ENCODE assay signal across 22 cellular contexts in genomic region chr10:70331160-70331485, GRCh38. TPM values are rescaled to one million over a fixed set of nuclear protein-coding genes. Genes with fewer than 3 reads are reported as not detected.
DNase-seq lines count a peak whose midpoint lies in the region; ATAC-seq, FAIRE-seq and TF ChIP-seq lines count a peak whose summit lies in the region.
"Had no signal": no experiment of that assay in that cellular context is flagged by ENCODE, and none has a peak within 500 bp of the region (broad histone marks: within the 10 kb centered on the region; RNA-seq: fewer than 3 reads in every experiment).

No MANE protein-coding gene starts in this region.

- no peak overlapping the region for H2BK12ac ChIP-seq in H1 (ENCODE audit: low read depth, low read length)

- no peak for TF ChIP-seq RAD21 in H1 (IDR thresholded peaks at IDR 0.05 in 1 of 2, conservative IDR thresholded peaks at IDR 0.05 in 1 of 2; ENCODE audit: low read depth in 2 of 2, low read length in 2 of 2)

- no peaks in the 10 kb centered on the region; the same call in 1 of the 2 replicates for H3K79me1 ChIP-seq in H1 (ENCODE audit: low read depth, low read length)

- no peak overlapping the region for H3K4me3 Mint-ChIP-seq in stimulated activated naive CD8-positive, alpha-beta T cell treated with anti-CD3 and anti-CD28 coated beads, Interleukin-15, Interleukin-2, amounts not matched to agents 100 ng/mL and 50 ng/mL, for 24 hours
- no peak overlapping the region for H3K4me3 Mint-ChIP-seq in stimulated activated naive CD8-positive, alpha-beta T cell treated with anti-CD3 and anti-CD28 coated beads, Interleukin-15, amount 100 ng/mL, for 72 hours
- no peak overlapping the region for H3K4me3 Mint-ChIP-seq in stimulated activated memory B cell treated with anti-CD40 and anti-IgM and Interleukin-4, amounts not matched to agents 10 μg/mL and 1 μg/mL and 100 μg/mL, for 72 hours
- H3K4me3 Mint-ChIP-seq in T-helper 2 cell treated with Interferon-gamma antibody and Interleukin-4, amounts not matched to agents 5 μg/mL and 100 μg/mL, for 36 hours = no peak overlapping the region
- H3K4me3 Mint-ChIP-seq: activated naive CD8-positive, alpha-beta T cell; dendritic cell treated with granulocyte-macrophage colony-stimulating factor and Interleukin-4, amounts not matched to agents 40 ng/mL and 50 ng/mL, for 4 days had no signal

- no peak overlapping the region for H3K23ac ChIP-seq in H1 (ENCODE audit: insufficient read length)

- H3K27ac ChIP-seq in HEK293 (ENCODE audit: extremely low read depth, low read depth, low read length) (no peak overlapping the region), H1 (ENCODE audit: low read depth, low read length) (no peak overlapping the region)

- no peak overlapping the region for H3K56ac ChIP-seq in H1 (replicated peaks; ENCODE audit: insufficient read length, low read depth, low read length)

- no peaks in the 10 kb centered on the region for H3K9me3 Mint-ChIP-seq in stimulated activated naive CD8-positive, alpha-beta T cell treated with anti-CD3 and anti-CD28 coated beads, Interleukin-15, Interleukin-2, amounts not matched to agents 100 ng/mL and 50 ng/mL, for 24 hours
- H3K9me3 Mint-ChIP-seq in stimulated activated naive CD8-positive, alpha-beta T cell treated with anti-CD3 and anti-CD28 coated beads, Interleukin-15, amount 100 ng/mL, for 72 hours = peaks cover 0 to 8% of the 10 kb centered on the region in 2 donors
- H3K9me3 Mint-ChIP-seq in stimulated activated memory B cell treated with anti-CD40 and anti-IgM and Interleukin-4, amounts not matched to agents 10 μg/mL and 1 μg/mL and 100 μg/mL, for 72 hours = no peaks in the 10 kb centered on the region
- peaks cover 9% of the 10 kb centered on the region for H3K9me3 Mint-ChIP-seq in T-helper 2 cell treated with Interferon-gamma antibody and Interleukin-4, amounts not matched to agents 5 μg/mL and 100 μg/mL, for 36 hours

- H3K27ac Mint-ChIP-seq in stimulated activated naive CD8-positive, alpha-beta T cell treated with anti-CD3 and anti-CD28 coated beads, Interleukin-15, Interleukin-2, amounts not matched to agents 100 ng/mL and 50 ng/mL, for 24 hours = peak overlapping the region; percentile 4
- no peak overlapping the region for H3K27ac Mint-ChIP-seq in stimulated activated naive CD8-positive, alpha-beta T cell treated with anti-CD3 and anti-CD28 coated beads, Interleukin-15, amount 100 ng/mL, for 72 hours
- peak overlapping the region; percentile 18 for H3K27ac Mint-ChIP-seq in stimulated activated memory B cell treated with anti-CD40 and anti-IgM and Interleukin-4, amounts not matched to agents 10 μg/mL and 1 μg/mL and 100 μg/mL, for 72 hours
- H3K27ac Mint-ChIP-seq in T-helper 2 cell treated with Interferon-gamma antibody and Interleukin-4, amounts not matched to agents 5 μg/mL and 100 μg/mL, for 36 hours = no peak overlapping the region
- H3K27ac Mint-ChIP-seq: activated naive CD8-positive, alpha-beta T cell; dendritic cell treated with granulocyte-macrophage colony-stimulating factor and Interleukin-4, amounts not matched to agents 40 ng/mL and 50 ng/mL, for 4 days had no signal

- H2BK120ac ChIP-seq in H1 (replicated peaks; ENCODE audit: low read depth, low read length) = no peak overlapping the region

- ATAC-seq in stimulated activated naive CD8-positive, alpha-beta T cell treated with anti-CD3 and anti-CD28 coated beads, Interleukin-15, amount 100 ng/mL, for 72 hours = no peak
- no peak for ATAC-seq in stimulated activated memory B cell treated with anti-CD40 and anti-IgM and Interleukin-4, amounts not matched to agents 10 μg/mL and 1 μg/mL and 100 μg/mL, for 72 hours

- no peak for FAIRE-seq in H1 (lab: Jason Lieb, UNC)
- FAIRE-seq: endometrium, HTR-8/SVneo had no signal

- H3K4me3 ChIP-seq in HEK293 (ENCODE audit: low read depth, low read length) = no peak overlapping the region
- no peak overlapping the region for H3K4me3 ChIP-seq in H1 (ENCODE audit: extremely low read depth in 1 of 4, insufficient read depth in 2 of 4, low read depth in 3 of 4, low read length in 4 of 4)
- H3K4me3 ChIP-seq: transverse colon had no signal

- peaks cover 2 to 5% of the 10 kb centered on the region in 2 experiments for H4K20me1 ChIP-seq in H1 (replicated peaks in 1 of 2; ENCODE audit: control insufficient read depth in 1 of 2, insufficient read depth in 2 of 2, low read length in 2 of 2)

- 97% methylated on average over 2 of the region's 2 CpGs; no CpG with 5 or more reads in 1 of the 2 experiments for WGBS in H1 (ENCODE audit: extremely low coverage in 1 of 2, insufficient coverage in 1 of 2, insufficient read length in 1 of 2, insufficient replicate concordance in 2 of 2, low coverage in 1 of 2, low lambda C conversion rate in 2 of 2, missing lambda C conversion rate in 1 of 2), 2 experiments

- H3K27me3 Mint-ChIP-seq in stimulated activated naive CD8-positive, alpha-beta T cell treated with anti-CD3 and anti-CD28 coated beads, Interleukin-15, Interleukin-2, amounts not matched to agents 100 ng/mL and 50 ng/mL, for 24 hours = no peaks in the 10 kb centered on the region
- no peaks in the 10 kb centered on the region for H3K27me3 Mint-ChIP-seq in stimulated activated naive CD8-positive, alpha-beta T cell treated with anti-CD3 and anti-CD28 coated beads, Interleukin-15, amount 100 ng/mL, for 72 hours
- peaks cover 56% of the 10 kb centered on the region for H3K27me3 Mint-ChIP-seq in stimulated activated memory B cell treated with anti-CD40 and anti-IgM and Interleukin-4, amounts not matched to agents 10 μg/mL and 1 μg/mL and 100 μg/mL, for 72 hours
- H3K27me3 Mint-ChIP-seq in T-helper 2 cell treated with Interferon-gamma antibody and Interleukin-4, amounts not matched to agents 5 μg/mL and 100 μg/mL, for 36 hours (ENCODE audit: low read depth) = no peaks in the 10 kb centered on the region
- H3K27me3 Mint-ChIP-seq: activated naive CD8-positive, alpha-beta T cell had no signal

- H3K4me1 ChIP-seq in HEK293 (ENCODE audit: control insufficient read depth, insufficient read depth, low read length) (peaks cover 7% of the 10 kb centered on the region), H1 (replicated peaks in 1 of 4; ENCODE audit: control insufficient read depth in 3 of 4, insufficient read depth in 4 of 4, low read length in 3 of 4) (no peaks in the 10 kb centered on the region; a peak in 2 of 7 replicates)

- no peak overlapping the region for H4K5ac ChIP-seq in H1 (ENCODE audit: insufficient read length, low read depth, low read length)

- no peaks in the 10 kb centered on the region for H3K9me3 ChIP-seq in HEK293 (ENCODE audit: control insufficient read depth, insufficient read depth, low read depth, low read length)
- H3K9me3 ChIP-seq in H1 (ENCODE audit: insufficient read depth in 2 of 2, low read depth in 1 of 2, low read length in 1 of 2) = no peaks in the 10 kb centered on the region
- H3K9me3 ChIP-seq: transverse colon had no signal

- no peak overlapping the region for H4K8ac ChIP-seq in H1 (ENCODE audit: extremely low read depth, insufficient read depth, low read length)

- H3K4me2 ChIP-seq in H1 (ENCODE audit: insufficient read depth in 1 of 2, low read depth in 2 of 2, low read length in 2 of 2) = no peak overlapping the region

- no peak for DNase-seq in stimulated activated naive CD8-positive, alpha-beta T cell treated with anti-CD3 and anti-CD28 coated beads, Interleukin-15, amount 100 ng/mL, for 72 hours
- DNase-seq in H1 (ENCODE audit: low read depth in 1 of 2, low spot score in 2 of 2) (no peak), SW 1271 (lab: John Stamatoyannopoulos, UW) (no peak), hepatic stellate cell (ENCODE audit: low spot score) (no peak)
- no peak for DNase-seq in T-helper 2 cell treated with Interferon-gamma antibody and Interleukin-4, amounts not matched to agents 5 μg/mL and 100 μg/mL, for 36 hours (ENCODE audit: low spot score)
- DNase-seq: activated CD4-positive, alpha-beta T cell treated with anti-CD3 and anti-CD28 coated beads, Interleukin-2, amount 50 U/mL, for 4 hours; activated CD8-positive, alpha-beta memory T cell treated with anti-CD3 and anti-CD28 coated beads, Interleukin-2, amount 50 U/mL, for 48 hours; aorta; GOT3; stimulated activated CD4-positive, alpha-beta T cell treated with anti-CD3 and anti-CD28 coated beads, Interleukin-15, amount 100 ng/mL, for 24 hours had no signal

- no peak overlapping the region for H2BK5ac ChIP-seq in H1 (ENCODE audit: low read depth, low read length)

- H3K36me3 ChIP-seq in HEK293 (ENCODE audit: control insufficient read depth in 2 of 2, insufficient read depth in 1 of 2, low read length in 2 of 2) (no peaks in the 10 kb centered on the region), H1 (ENCODE audit: control insufficient read depth in 2 of 4, insufficient read depth in 4 of 4, low read length in 3 of 4) (no peaks in the 10 kb centered on the region; a peak in 1 of 8 replicates)
- H3K36me3 ChIP-seq: transverse colon had no signal

- TF ChIP-seq EP300 in H1 (IDR thresholded peaks at IDR 0.05; ENCODE audit: borderline replicate concordance in 1 of 2, low read depth in 2 of 2, low read length in 2 of 2) = no peak

- no peaks in the 10 kb centered on the region for H3K27me3 ChIP-seq in H1 (replicated peaks in 1 of 4; ENCODE audit: control insufficient read depth in 3 of 4, extremely low read depth in 1 of 4, insufficient read depth in 3 of 4, low read length in 3 of 4)
- H3K27me3 ChIP-seq: transverse colon had no signal

- H3K14ac ChIP-seq in H1 (ENCODE audit: insufficient read length) = no peak overlapping the region

- POLR2A ChIA-PET in HEK293 (lab: Yijun Ruan, JAX) = no interaction called here
- POLR2A ChIA-PET in H1 (lab: Charles Lee; ENCODE audit: partially characterized antibody) = no interaction called here

- CTCF ChIA-PET in HEK293 (lab: Yijun Ruan, JAX) (interaction anchor here (0.7 to 1.2 kb wide), 2 partner anchors 21 to 27 kb away, joined by 3 read pairs; no protein-coding TSS in a partner anchor), H1 (lab: Charles Lee; ENCODE audit: partially characterized antibody) (interaction anchor here (1.2 to 2.2 kb wide), 6 partner anchors 8 to 110 kb away, joined by 3 to 11 read pairs (median 6); no protein-coding TSS in a partner anchor)

- no peak overlapping the region for H3K4ac ChIP-seq in H1 (replicated peaks; ENCODE audit: insufficient read length, low read depth, low read length)

- H2BK15ac ChIP-seq in H1 (ENCODE audit: low read length) = no peak overlapping the region

- no peak for TF ChIP-seq POLR2A in H1 (IDR thresholded peaks at IDR 0.05; ENCODE audit: control extremely low read depth in 1 of 2, low read depth in 2 of 2, low read length in 2 of 2)

- H3K9ac ChIP-seq in H1 (replicated peaks in 1 of 4; ENCODE audit: extremely low read depth in 1 of 4, low read depth in 3 of 4, low read length in 3 of 4) = no peak overlapping the region

- no peak overlapping the region for H3K18ac ChIP-seq in H1 (ENCODE audit: extremely low read depth, low read length)

- TF ChIP-seq CTCF in HEK293 (tag by site-specific recombination; IDR thresholded peaks at IDR 0.05) (no peak), H1 (IDR thresholded peaks at IDR 0.05; ENCODE audit: control extremely low read depth in 1 of 3, insufficient read depth in 1 of 3, low read depth in 1 of 3, low read length in 3 of 3) (no peak)

- H3K79me2 ChIP-seq in H1 (ENCODE audit: control insufficient read depth in 1 of 2, insufficient read depth in 2 of 2, low read length in 2 of 2) = no peaks in the 10 kb centered on the region

- no peak overlapping the region for H2AFZ ChIP-seq in H1 (ENCODE audit: low read length)

- no peak overlapping the region for H2AK5ac ChIP-seq in H1 (ENCODE audit: low read depth, low read length)

- H3K4me1 Mint-ChIP-seq in stimulated activated naive CD8-positive, alpha-beta T cell treated with anti-CD3 and anti-CD28 coated beads, Interleukin-15, Interleukin-2, amounts not matched to agents 100 ng/mL and 50 ng/mL, for 24 hours (ENCODE audit: low read depth) = peaks cover 20% of the 10 kb centered on the region
- peaks cover 26% of the 10 kb centered on the region for H3K4me1 Mint-ChIP-seq in stimulated activated naive CD8-positive, alpha-beta T cell treated with anti-CD3 and anti-CD28 coated beads, Interleukin-15, amount 100 ng/mL, for 72 hours
- H3K4me1 Mint-ChIP-seq in stimulated activated memory B cell treated with anti-CD40 and anti-IgM and Interleukin-4, amounts not matched to agents 10 μg/mL and 1 μg/mL and 100 μg/mL, for 72 hours = peaks cover 23% of the 10 kb centered on the region
- peaks cover 13% of the 10 kb centered on the region for H3K4me1 Mint-ChIP-seq in T-helper 2 cell treated with Interferon-gamma antibody and Interleukin-4, amounts not matched to agents 5 μg/mL and 100 μg/mL, for 36 hours (ENCODE audit: low read depth)

- no peak overlapping the region for H4K91ac ChIP-seq in H1 (replicated peaks; ENCODE audit: insufficient read length, low read length)

- no peaks in the 10 kb centered on the region for H3K36me3 Mint-ChIP-seq in stimulated activated naive CD8-positive, alpha-beta T cell treated with anti-CD3 and anti-CD28 coated beads, Interleukin-15, Interleukin-2, amounts not matched to agents 100 ng/mL and 50 ng/mL, for 24 hours (ENCODE audit: low read depth)
- H3K36me3 Mint-ChIP-seq in stimulated activated memory B cell treated with anti-CD40 and anti-IgM and Interleukin-4, amounts not matched to agents 10 μg/mL and 1 μg/mL and 100 μg/mL, for 72 hours = no peaks in the 10 kb centered on the region
- peaks cover 17% of the 10 kb centered on the region for H3K36me3 Mint-ChIP-seq in T-helper 2 cell treated with Interferon-gamma antibody and Interleukin-4, amounts not matched to agents 5 μg/mL and 100 μg/mL, for 36 hours (ENCODE audit: low read depth)
- H3K36me3 Mint-ChIP-seq: activated naive CD8-positive, alpha-beta T cell had no signal

- no peak overlapping the region for H2BK20ac ChIP-seq in H1 (ENCODE audit: low read length)

- no peaks in the 10 kb centered on the region for H3K23me2 ChIP-seq in H1 (ENCODE audit: low read depth, low read length)

RNA-seq across cellular contexts. Expression of gene NPFFR1, which starts 47.3 kb away (rescaled TPM):
- total RNA-seq in H1 (2021; fragmentation: NEBNext Ultra II Directional; extraction: Animal tissue kit (Norgen Biotek cat#: 25700)) = 0.06 TPM in 1 of 2 replicates, not detected in the other
- polyA plus RNA-seq in H1 (2011; rRNA removed) = 0.02 and 0.03 TPM in 2 replicates
- 0.03 TPM for polyA plus RNA-seq in H1 (2011; cell fraction: cytosol; rRNA removed)
- polyA plus RNA-seq in H1 (2011; cell fraction: nucleus; rRNA removed) = 0.04 TPM
- polyA plus RNA-seq in H1 (2012, experiment 1 of 2) = 0.04 TPM in 2 of 4 replicates, not detected in the others
- polyA plus RNA-seq in H1 (2012, experiment 2 of 2) = 0.01 TPM
- polyA plus RNA-seq in H1 (2013, experiment 1 of 2) = under 0.01 TPM
- 0.02 TPM for polyA plus RNA-seq in H1 (2013, experiment 2 of 2)
- polyA minus RNA-seq in H1 (2011; rRNA and poly(A)+ RNA removed) = 0.02 and 0.03 TPM in 2 replicates
- not detected for polyA minus RNA-seq in H1 (2011; cell fraction: cytosol; rRNA and poly(A)+ RNA removed)
- 0.10 TPM for polyA minus RNA-seq in H1 (2011; cell fraction: nucleus; rRNA and poly(A)+ RNA removed)
- total RNA-seq: fibroblast of lung, glomerular endothelial cell, osteocyte, SK-MEL-5 had no signal
- polyA plus RNA-seq: fibroblast of lung had no signal

RNA-seq across cellular contexts. Expression of gene LRRC20, which starts 51.3 kb away (rescaled TPM):
- 25.2 and 27.1 TPM in 2 replicates for total RNA-seq in H1 (2021; fragmentation: NEBNext Ultra II Directional; extraction: Animal tissue kit (Norgen Biotek cat#: 25700))
- polyA plus RNA-seq in H1 (2011; rRNA removed) = 44.5 and 60.2 TPM in 2 replicates
- polyA plus RNA-seq in H1 (2011; cell fraction: cytosol; rRNA removed) = 53.4 TPM
- 53.4 TPM for polyA plus RNA-seq in H1 (2011; cell fraction: nucleus; rRNA removed)
- 16.3 to 31.8 TPM (median 25.4 TPM) in 4 replicates for polyA plus RNA-seq in H1 (2012, experiment 1 of 2)
- 30.6 TPM for polyA plus RNA-seq in H1 (2012, experiment 2 of 2)
- 20.2 TPM for polyA plus RNA-seq in H1 (2013, experiment 1 of 2)
- 21.7 TPM for polyA plus RNA-seq in H1 (2013, experiment 2 of 2)
- polyA minus RNA-seq in H1 (2011; rRNA and poly(A)+ RNA removed) = 40.6 and 44.5 TPM in 2 replicates
- 12.9 TPM for polyA minus RNA-seq in H1 (2011; cell fraction: cytosol; rRNA and poly(A)+ RNA removed)
- 17.2 TPM for polyA minus RNA-seq in H1 (2011; cell fraction: nucleus; rRNA and poly(A)+ RNA removed)

Comparison
In these comparisons a context has a peak if more than half of its experiments do, and no peak if none do; other contexts are left out.
1. H3K27ac Mint-ChIP-seq: peak in stimulated activated naive CD8-positive, alpha-beta T cell treated with anti-CD3 and anti-CD28 coated beads, Interleukin-15, Interleukin-2, amounts not matched to agents 100 ng/mL and 50 ng/mL, for 24 hours (single experiment) and stimulated activated memory B cell treated with anti-CD40 and anti-IgM and Interleukin-4, amounts not matched to agents 10 μg/mL and 1 μg/mL and 100 μg/mL, for 72 hours (single experiment); none in stimulated activated naive CD8-positive, alpha-beta T cell treated with anti-CD3 and anti-CD28 coated beads, Interleukin-15, amount 100 ng/mL, for 72 hours (0 of 2) and T-helper 2 cell treated with Interferon-gamma antibody and Interleukin-4, amounts not matched to agents 5 μg/mL and 100 μg/mL, for 36 hours (single experiment).